Comparison of ENCODE assay signal across 9 cellular contexts in the genomic region with DNA sequence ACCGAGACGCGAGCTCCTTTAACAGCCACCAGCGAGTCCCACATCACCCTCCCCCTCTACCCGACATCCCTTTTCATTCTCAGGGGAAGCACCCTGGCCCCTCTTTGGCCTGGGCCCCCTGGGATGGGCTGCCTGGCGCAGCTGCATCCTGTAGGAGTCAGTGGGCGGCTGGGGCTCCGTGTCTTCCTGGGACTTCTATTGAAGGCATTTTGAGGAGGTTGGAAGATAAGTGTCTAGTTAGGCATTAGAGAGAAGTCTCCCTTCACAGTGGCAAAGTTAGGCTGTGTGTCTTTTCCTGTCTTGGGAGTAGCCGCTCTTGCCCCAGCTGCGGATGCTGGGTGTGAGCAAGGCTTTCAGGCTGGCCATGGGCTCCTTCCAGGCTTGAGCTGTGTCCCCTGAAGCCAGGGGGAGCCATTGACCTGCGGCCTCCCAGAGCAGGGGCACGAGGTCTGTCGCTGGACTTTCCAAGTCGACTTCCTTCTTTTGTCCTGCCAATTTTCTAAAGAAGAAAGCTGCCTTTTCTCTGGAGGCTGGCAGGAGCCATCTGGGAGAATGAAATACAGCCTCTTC. TPM values are rescaled to one million over a fixed set of nuclear protein-coding genes. Genes with fewer than 3 reads are reported as not detected.
DNase-seq lines count a peak whose midpoint lies in the region; ATAC-seq and TF ChIP-seq lines count a peak whose summit lies in the region.
"Had no signal": no experiment of that assay in that cellular context is flagged by ENCODE, and none has a peak within 500 bp of the region (broad histone marks: within the 10 kb centered on the region; RNA-seq: fewer than 3 reads in every experiment).

No MANE protein-coding gene starts in this region.

- peak overlapping the region in 2 of 5 donors; percentile 25 to 46 for H3K9ac ChIP-seq in subcutaneous abdominal adipose tissue (ENCODE audit: low read length in 5 of 5)

- H3K4me1 ChIP-seq in subcutaneous abdominal adipose tissue (ENCODE audit: control insufficient read depth in 5 of 5, insufficient read depth in 5 of 5, low read length in 5 of 5), result peaks cover 8 to 41% (median 34%) of the 10 kb centered on the region in 5 donors

- DNase-seq in LoVo (ENCODE audit: low spot score), result peak; percentile 37
- DNase-seq in coronary artery (ENCODE audit: low spot score), result peak; percentile 75
- no peak for DNase-seq in kidney epithelial cell (ENCODE audit: low read depth)
- DNase-seq in NCI-H345 treated with DMSO at 0.1 percent for 48 hours (lab: John Stamatoyannopoulos, UW; ENCODE audit: unreplicated experiment), result no peak
- no peak for DNase-seq in epidermal melanocyte (ENCODE audit: insufficient read length, low spot score)

- H3K4me3 ChIP-seq in coronary artery, result no peak overlapping the region
- H3K4me3 ChIP-seq in kidney epithelial cell (ENCODE audit: low read depth, low read length), result no peak overlapping the region
- peak overlapping the region in 1 of 5 donors; percentile 2 for H3K4me3 ChIP-seq in subcutaneous abdominal adipose tissue (ENCODE audit: low read depth in 1 of 5, low read length in 5 of 5)

- H3K36me3 ChIP-seq in kidney epithelial cell (ENCODE audit: control insufficient read depth, insufficient read depth, low read length) (no peaks in the 10 kb centered on the region), subcutaneous abdominal adipose tissue (ENCODE audit: control insufficient read depth in 5 of 5, insufficient read depth in 5 of 5, low read length in 5 of 5) (no peaks in the 10 kb centered on the region)

- peaks cover 0 to 4% (median 0%) of the 10 kb centered on the region in 5 donors for H3K9me3 ChIP-seq in subcutaneous abdominal adipose tissue (ENCODE audit: control insufficient read depth in 5 of 5, low read length in 5 of 5)

- no peak for ATAC-seq in HG03342 (IDR thresholded peaks at IDR 0.05; ENCODE audit: unreplicated experiment)
- ATAC-seq in GM19324 (IDR thresholded peaks at IDR 0.05; ENCODE audit: low FRiP score, unreplicated experiment), result no peak
- ATAC-seq: activated T-helper 17 cell treated with anti-CD3 and anti-CD28 coated beads, Interleukin-2, amount 50 U/mL, for 72 hours had no signal

- H3K27me3 ChIP-seq in kidney epithelial cell (ENCODE audit: control insufficient read depth, insufficient read depth, low read length) (peaks cover 5% of the 10 kb centered on the region), subcutaneous abdominal adipose tissue (ENCODE audit: control insufficient read depth in 5 of 5, insufficient read depth in 4 of 5, low read length in 5 of 5) (no peaks in the 10 kb centered on the region)

- H3K27ac ChIP-seq in coronary artery, result peak overlapping the region in 1 of 2 donors; percentile 53
- peak overlapping the region; percentile 54 for H3K27ac ChIP-seq in subcutaneous abdominal adipose tissue (ENCODE audit: low read depth, low read length)

- no peak for TF ChIP-seq CTCF in coronary artery (IDR thresholded peaks at IDR 0.05)
- peak; percentile 13 for TF ChIP-seq CTCF in kidney epithelial cell (IDR thresholded peaks at IDR 0.05; ENCODE audit: insufficient read depth, low read length, poor library complexity, severe bottlenecking)

RNA-seq across cellular contexts. Expression of a gene that starts 18.6 kb away (rescaled TPM):
- 1.0 and 1.7 TPM in 2 replicates for total RNA-seq in kidney epithelial cell

Comparison
In these comparisons a context has a peak if more than half of its experiments do, and no peak if none do; other contexts are left out.
1. DNase-seq: peak in LoVo (single experiment) and coronary artery (single experiment); none in kidney epithelial cell (single experiment), NCI-H345 treated with DMSO at 0.1 percent for 48 hours (single experiment) and epidermal melanocyte (single experiment).